Comparison of ENCODE assay signal across 8 cellular contexts in the genomic region with DNA sequence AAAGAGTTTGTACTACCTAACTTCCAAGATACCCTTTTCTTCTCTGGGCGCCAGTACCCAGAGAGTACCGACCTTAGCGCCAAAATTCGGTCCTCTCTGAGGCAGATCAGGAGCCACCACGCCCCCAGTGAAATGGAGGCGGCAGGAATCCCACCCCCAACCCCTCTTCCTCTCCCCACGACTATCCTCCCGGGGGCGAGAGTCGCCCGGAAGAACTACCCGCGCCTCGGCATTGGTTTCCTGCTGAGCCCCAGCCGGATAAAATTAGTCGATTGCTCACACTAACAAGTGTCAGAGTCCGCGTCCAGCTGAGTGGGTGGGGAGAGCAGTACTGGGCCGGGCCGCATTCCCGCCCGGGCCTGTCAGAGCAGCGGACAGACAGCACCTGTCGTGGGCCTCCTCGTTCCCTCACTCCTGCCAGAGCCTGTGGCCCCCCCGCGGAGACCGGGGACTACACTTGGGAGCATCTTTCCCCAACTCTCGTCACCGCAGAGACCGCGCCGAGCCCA.
A peak's percentile ranks its signal among the peaks of the same experiment; 100 is the strongest.
DNase-seq lines count a peak whose midpoint lies in the region; ATAC-seq and TF ChIP-seq lines count a peak whose summit lies in the region.

No MANE protein-coding gene starts in this region.

- H3K9me3 Mint-ChIP-seq in nephron progenitor cell = peaks cover 21% of the 10 kb centered on the region

- H3K4me3 ChIP-seq in fibroblast of villous mesenchyme (ENCODE audit: low read depth, low read length) = peak overlapping the region; percentile 54

- H3K36me3 Mint-ChIP-seq in nephron progenitor cell (ENCODE audit: low read depth) = peaks cover 10% of the 10 kb centered on the region

- peak overlapping the region; percentile 16 for H3K27ac Mint-ChIP-seq in nephron progenitor cell

- H3K4me1 Mint-ChIP-seq in nephron progenitor cell = peaks cover 25% of the 10 kb centered on the region

- no peak for TF ChIP-seq CTCF in fibroblast of villous mesenchyme (IDR thresholded peaks at IDR 0.05; ENCODE audit: insufficient read depth, low read depth, low read length)
- no peak for TF ChIP-seq CTCF in nephron progenitor cell (IDR thresholded peaks at IDR 0.05)

- H3K27me3 Mint-ChIP-seq in nephron progenitor cell (ENCODE audit: low read depth, poor library complexity) = peaks cover 2% of the 10 kb centered on the region

- peak overlapping the region; percentile 80 for H3K4me3 Mint-ChIP-seq in nephron progenitor cell

- DNase-seq in D341Med (ENCODE audit: low spot score) (peak; percentile 42), NCI-H510A (lab: John Stamatoyannopoulos, UW) (peak; percentile 22), fibroblast of villous mesenchyme (ENCODE audit: low read depth) (peak; percentile 28), nephron progenitor cell (peak; percentile 46), ureter (ENCODE audit: low spot score) (peak; percentile 78)
- peak; percentile 69 for DNase-seq in activated effector memory CD4-positive, alpha-beta T cell treated with anti-CD3 and anti-CD28 coated beads, Interleukin-2, amount 50 U/mL, for 16 hours

- ATAC-seq in GM21529 (IDR thresholded peaks at IDR 0.05; ENCODE audit: unreplicated experiment) = peak; percentile 40
- no peak for ATAC-seq in HG03460 (IDR thresholded peaks at IDR 0.05; ENCODE audit: unreplicated experiment)

Comparison
In these comparisons a context has a peak if more than half of its experiments do, and no peak if none do; other contexts are left out.
1. DNase-seq: peak in every context shown above with its lines; median percentile 78 in ureter; 69 in activated effector memory CD4-positive, alpha-beta T cell treated with anti-CD3 and anti-CD28 coated beads, Interleukin-2, amount 50 U/mL, for 16 hours; 46 in nephron progenitor cell; 42 in D341Med; 28 in fibroblast of villous mesenchyme; 22 in NCI-H510A.